ENCODE assay signal across 20 cellular contexts in the genomic region with DNA sequence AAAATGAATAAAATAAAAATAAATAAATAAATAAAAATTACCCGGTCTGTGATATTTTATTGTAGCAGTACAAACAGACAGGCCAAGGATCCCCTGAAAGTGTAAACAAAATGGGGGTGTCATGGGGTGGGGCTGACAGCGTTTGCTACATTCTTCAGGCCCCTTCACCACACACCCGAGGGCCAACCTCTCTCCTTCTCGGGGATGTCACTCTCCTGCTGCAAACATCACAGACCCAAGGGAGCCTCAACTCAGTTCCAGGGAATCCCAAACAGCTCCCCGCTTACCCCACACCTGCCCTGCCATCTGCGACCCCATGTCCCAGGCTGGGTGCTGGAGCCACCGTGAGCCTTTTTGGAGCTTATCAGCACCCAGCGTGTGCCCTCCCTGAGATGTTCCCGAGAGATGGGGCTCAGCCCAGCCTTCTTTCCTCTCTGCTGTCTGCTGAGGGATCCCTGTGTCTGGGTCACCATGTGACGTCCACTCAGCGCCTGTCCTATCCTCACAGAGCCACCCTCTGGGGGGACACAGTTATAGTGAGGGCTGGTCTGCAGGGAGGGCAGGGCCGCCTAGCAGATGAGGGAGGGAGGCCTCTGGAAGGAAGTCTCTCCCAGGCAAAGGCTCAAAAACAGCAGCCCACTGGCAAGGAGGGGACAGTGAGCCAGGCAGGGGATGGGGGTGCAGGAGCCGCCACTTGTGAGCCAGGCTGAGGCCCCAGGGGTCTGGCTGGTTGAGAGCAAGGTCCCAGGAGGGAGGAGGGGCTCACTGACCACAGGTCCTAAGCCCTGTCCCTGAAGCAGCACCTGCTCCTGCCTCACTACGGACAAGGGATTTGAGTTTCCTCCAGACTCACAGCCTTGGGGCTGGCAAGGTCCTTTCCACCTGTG.
A peak's percentile ranks its signal among the peaks of the same experiment; 100 is the strongest.
DNase-seq lines count a peak whose midpoint lies in the region; TF ChIP-seq lines count a peak whose summit lies in the region.
"Had no signal": no experiment of that assay in that cellular context is flagged by ENCODE, and none has a peak within 500 bp of the region (broad histone marks: within the 10 kb centered on the region; RNA-seq: fewer than 3 reads in every experiment).

No MANE protein-coding gene starts in this region.

- H3K4me1 ChIP-seq in A673 (ENCODE audit: insufficient read depth, low read length, poor library complexity, severe bottlenecking) (peaks cover 13% of the 10 kb centered on the region), esophagus muscularis mucosa (no peaks in the 10 kb centered on the region), sigmoid colon (no peaks in the 10 kb centered on the region)

- 78% methylated on average over 9 of the region's 14 CpGs for WGBS in esophagus muscularis mucosa
- 69 to 81% methylated on average over 14 of the region's 14 CpGs for WGBS in sigmoid colon, 2 donors

- peak; percentile 12 for DNase-seq in NCI-H146 (lab: John Stamatoyannopoulos, UW)
- DNase-seq in NCI-H146 treated with DMSO at 0.1 percent for 48 hours (lab: John Stamatoyannopoulos, UW; ENCODE audit: unreplicated experiment) = no peak
- DNase-seq in A673 (ENCODE audit: low spot score) = no peak
- DNase-seq in esophagus muscularis mucosa (ENCODE audit: extremely low spot score) = peak; percentile 90
- peak; percentile 44 for DNase-seq in sigmoid colon
- DNase-seq in T-helper 2 cell = no peak
- DNase-seq in NCI-H345 treated with DMSO at 0.1 percent for 48 hours (lab: John Stamatoyannopoulos, UW; ENCODE audit: unreplicated experiment) = no peak
- no peak for DNase-seq in activated naive CD4-positive, alpha-beta T cell (lab: John Stamatoyannopoulos, UW)
- DNase-seq: DMS153, GF-D8, GOT3, MM.1S, NCI-H1092 treated with DMSO at 0.1 percent for 48 hours, NCI-H187, NCI-H2107, NCI-H510A treated with DMSO at 0.1 percent for 48 hours, NCI-H774, SHP77 treated with DMSO at 0.1 percent for 48 hours had no signal

- H3K27ac ChIP-seq in A673 (ENCODE audit: low read depth, low read length, poor library complexity, severe bottlenecking) (peak overlapping the region; percentile 27), esophagus muscularis mucosa (replicated peaks in 1 of 4) (no peak overlapping the region), sigmoid colon (no peak overlapping the region)
- H3K27ac ChIP-seq: 22Rv1 had no signal

- TF ChIP-seq CTCF in A673 (conservative IDR thresholded peaks at IDR 0.05; ENCODE audit: low read depth, low read length) (no peak), esophagus muscularis mucosa (IDR thresholded peaks at IDR 0.05) (no peak), sigmoid colon (IDR thresholded peaks at IDR 0.05) (no peak)

- CTCF ChIA-PET in A673 (lab: Charles Lee) = no interaction called here

- BruUV-seq in A673 (replicated peaks; lab: Mats Ljungman, UMichigan) = no TSS peak

- H3K36me3 ChIP-seq in A673 (ENCODE audit: insufficient read depth, low read length, poor library complexity, severe bottlenecking) (no peaks in the 10 kb centered on the region), esophagus muscularis mucosa (no peaks in the 10 kb centered on the region), sigmoid colon (no peaks in the 10 kb centered on the region)

- no peak for TF ChIP-seq EP300 in esophagus muscularis mucosa (IDR thresholded peaks at IDR 0.05)
- no peak for TF ChIP-seq EP300 in sigmoid colon (IDR thresholded peaks at IDR 0.05)

- intact Hi-C loops in A673 (cut with micrococcal nuclease; ENCODE audit: unreplicated experiment) = no loop called here
- intact Hi-C loops in esophagus muscularis mucosa (cut with DNase I) = no loop called here
- intact Hi-C loops in sigmoid colon (cut with DNase I) = no loop called here

- H3K4me3 ChIP-seq in A673 (ENCODE audit: low read depth, low read length, poor library complexity, severe bottlenecking) = no peak overlapping the region
- no peak overlapping the region for H3K4me3 ChIP-seq in esophagus muscularis mucosa
- no peak overlapping the region for H3K4me3 ChIP-seq in sigmoid colon
- H3K4me3 ChIP-seq: GM12878 had no signal

- H3K9me3 ChIP-seq in A673 (ENCODE audit: low read depth, low read length, poor library complexity, severe bottlenecking) (no peaks in the 10 kb centered on the region), esophagus muscularis mucosa (no peaks in the 10 kb centered on the region), sigmoid colon (no peaks in the 10 kb centered on the region)

- POLR2A ChIA-PET in A673 (lab: Charles Lee; ENCODE audit: low non-redundant PET) = no interaction called here

- H3K27me3 ChIP-seq in A673 (replicated peaks; ENCODE audit: insufficient read depth, low read depth, low read length, poor library complexity) (no peaks in the 10 kb centered on the region), esophagus muscularis mucosa (peaks cover 0 to 38% (median 0%) of the 10 kb centered on the region in 4 donors), sigmoid colon (peaks cover 0 to 5% (median 0%) of the 10 kb centered on the region in 3 donors)

- TF ChIP-seq POLR2A in esophagus muscularis mucosa (IDR thresholded peaks at IDR 0.05; ENCODE audit: low read depth) (no peak), sigmoid colon (IDR thresholded peaks at IDR 0.05) (no peak)

Comparison
In these comparisons a context has a peak if more than half of its experiments do, and no peak if none do; other contexts are left out.
1. DNase-seq: peak in NCI-H146 (single experiment), esophagus muscularis mucosa (single experiment) and sigmoid colon (single experiment); none in NCI-H146 treated with DMSO at 0.1 percent for 48 hours (single experiment), A673 (single experiment), T-helper 2 cell (0 of 5), NCI-H345 treated with DMSO at 0.1 percent for 48 hours (single experiment) and activated naive CD4-positive, alpha-beta T cell (0 of 4).